In genomic region chr6:41966214-41966920, GRCh38 we compare ENCODE assay signal across 14 cellular contexts. TPM values are rescaled to one million over a fixed set of nuclear protein-coding genes. Genes with fewer than 3 reads are reported as not detected.
DNase-seq lines count a peak whose midpoint lies in the region; ATAC-seq, FAIRE-seq and TF ChIP-seq lines count a peak whose summit lies in the region.
"Had no signal": no experiment of that assay in that cellular context is flagged by ENCODE, and none has a peak within 500 bp of the region (broad histone marks: within the 10 kb centered on the region; RNA-seq: fewer than 3 reads in every experiment).

No MANE protein-coding gene starts in this region.

- no peaks in the 10 kb centered on the region for H3K36me3 ChIP-seq in H1 (ENCODE audit: control insufficient read depth in 2 of 4, insufficient read depth in 4 of 4, low read length in 3 of 4)
- H3K36me3 ChIP-seq in osteoblast (ENCODE audit: insufficient read depth, low read length) = no peaks in the 10 kb centered on the region
- H3K36me3 ChIP-seq: adrenal gland, lower lobe of right lung, suprapubic skin had no signal

- H3K18ac ChIP-seq in H1 (ENCODE audit: extremely low read depth, low read length) = peak overlapping the region; percentile 76; the same call in 1 of the 2 replicates

- peaks cover 7% of the 10 kb centered on the region; the same call in 1 of the 2 replicates for H3K23me2 ChIP-seq in H1 (ENCODE audit: low read depth, low read length)

- CTCF ChIA-PET in H1 (lab: Charles Lee; ENCODE audit: partially characterized antibody) = interaction anchor here (0.5 to 3.0 kb wide), 8 partner anchors 12 to 689 kb away, joined by 3 to 14 read pairs (median 7); partner anchors contain the start of genes BYSL and MED20

- H3K4me2 ChIP-seq in H1 (ENCODE audit: insufficient read depth in 1 of 2, low read depth in 2 of 2, low read length in 2 of 2) = peak overlapping the region in 1 of 2 experiments; percentile 4; a peak in 1 of 4 replicates
- H3K4me2 ChIP-seq in osteoblast (ENCODE audit: insufficient read depth, low read length) = no peak overlapping the region

- 48% methylated on average over 5 of the region's 5 CpGs; no CpG with 5 or more reads in 1 of the 2 experiments for whole genome bisulfite sequencing in H1 (ENCODE audit: extremely low coverage in 1 of 2, insufficient coverage in 1 of 2, insufficient read length in 1 of 2, insufficient replicate concordance in 2 of 2, low coverage in 1 of 2, low lambda C conversion rate in 2 of 2, missing lambda C conversion rate in 1 of 2), 2 experiments

- H2AK5ac ChIP-seq in H1 (ENCODE audit: low read depth, low read length) = peak overlapping the region; percentile 82; the same call in 1 of the 2 replicates

- ATAC-seq in GM21515 (IDR thresholded peaks at IDR 0.05; ENCODE audit: unreplicated experiment) = no peak
- ATAC-seq: GM12878 had no signal

- H3K4me3 ChIP-seq in H1 (ENCODE audit: extremely low read depth in 1 of 4, insufficient read depth in 2 of 4, low read depth in 3 of 4, low read length in 4 of 4) (no peak overlapping the region; a peak in 1 of 8 replicates), osteoblast (ENCODE audit: insufficient read depth, low read length) (no peak overlapping the region)
- H3K4me3 ChIP-seq: adrenal gland, GM12878, lower lobe of right lung, suprapubic skin had no signal

- TF ChIP-seq CTCF in H1 (IDR thresholded peaks at IDR 0.05; ENCODE audit: control extremely low read depth in 1 of 3, insufficient read depth in 1 of 3, low read depth in 1 of 3, low read length in 3 of 3) = no peak
- TF ChIP-seq CTCF in osteoblast (IDR thresholded peaks at IDR 0.05; ENCODE audit: extremely low read depth, low read depth, low read length) = no peak

- H3K27me3 ChIP-seq in H1 (replicated peaks in 1 of 4; ENCODE audit: control insufficient read depth in 3 of 4, extremely low read depth in 1 of 4, insufficient read depth in 3 of 4, low read length in 3 of 4) = no peaks in the 10 kb centered on the region; a peak in 1 of 7 replicates
- H3K27me3 ChIP-seq in osteoblast (ENCODE audit: insufficient read depth, low read length) = no peaks in the 10 kb centered on the region
- H3K27me3 ChIP-seq: adrenal gland, suprapubic skin had no signal

- H4K5ac ChIP-seq in H1 (ENCODE audit: insufficient read length, low read depth, low read length) = peak overlapping the region; percentile 90

- DNase-seq in ELF-1 (ENCODE audit: low read depth, low spot score) (peak; percentile 36), LHCN-M2 (ENCODE audit: low read depth) (peak; percentile 19), H1 (ENCODE audit: low read depth in 1 of 2, low spot score in 2 of 2) (no peak), osteoblast (ENCODE audit: insufficient read length, low spot score, missing footprints) (no peak), NOMO-1 (lab: John Stamatoyannopoulos, UW; ENCODE audit: unreplicated experiment in 2 of 2) (no peak), nucleus accumbens (lab: John Stamatoyannopoulos, UW) (no peak)
- DNase-seq: activated CD4-positive, CD25-positive, alpha-beta regulatory T cell treated with anti-CD3 and anti-CD28 coated beads, Interleukin-2, amount 50 U/mL, for 72 hours; lower lobe of right lung; NCI-H187 treated with DMSO at 0.1 percent for 48 hours; NK-92 treated with Interleukin-12 subunit alpha and Interleukin-12 subunit beta, amount 100 ng/mL, for 24 hours had no signal

- H3K4me1 ChIP-seq in H1 (replicated peaks in 1 of 4; ENCODE audit: control insufficient read depth in 3 of 4, insufficient read depth in 4 of 4, low read length in 3 of 4) (peaks cover 15 to 28% (median 23%) of the 10 kb centered on the region in 4 experiments), osteoblast (ENCODE audit: insufficient read depth, low read length) (peaks cover 23% of the 10 kb centered on the region)

- H3K9ac ChIP-seq in H1 (replicated peaks in 1 of 4; ENCODE audit: extremely low read depth in 1 of 4, low read depth in 3 of 4, low read length in 3 of 4) = no peak overlapping the region

- H2BK12ac ChIP-seq in H1 (ENCODE audit: low read depth, low read length) = peak overlapping the region; percentile 85; the same call in 1 of the 2 replicates

- peak overlapping the region; percentile 36 for H4K91ac ChIP-seq in H1 (replicated peaks; ENCODE audit: insufficient read length, low read length)

- H3K4ac ChIP-seq in H1 (replicated peaks; ENCODE audit: insufficient read length, low read depth, low read length) = no peak overlapping the region

- POLR2A ChIA-PET in H1 (lab: Charles Lee; ENCODE audit: partially characterized antibody) = interaction anchor here (0.7 to 2.2 kb wide), 10 partner anchors 18 to 173 kb away, joined by 3 to 12 read pairs (median 5); partner anchors contain the start of genes BYSL, CCND3, MED20 and TAF8

- peak overlapping the region; percentile 94; the same call in 1 of the 2 replicates for H2BK20ac ChIP-seq in H1 (ENCODE audit: low read length)

- no peaks in the 10 kb centered on the region for H3K79me1 ChIP-seq in H1 (ENCODE audit: low read depth, low read length)

- FAIRE-seq in H1 (lab: Jason Lieb, UNC) = no peak
- FAIRE-seq: GM12878 had no signal

- H3K23ac ChIP-seq in H1 (ENCODE audit: insufficient read length) = no peak overlapping the region

- TF ChIP-seq RAD21 in H1 (IDR thresholded peaks at IDR 0.05 in 1 of 2, conservative IDR thresholded peaks at IDR 0.05 in 1 of 2; ENCODE audit: low read depth in 2 of 2, low read length in 2 of 2) = no peak

- H2BK120ac ChIP-seq in H1 (replicated peaks; ENCODE audit: low read depth, low read length) = peak overlapping the region; percentile 60

- no peak overlapping the region for H4K8ac ChIP-seq in H1 (ENCODE audit: extremely low read depth, insufficient read depth, low read length)

- H2AFZ ChIP-seq in H1 (ENCODE audit: low read length) (no peak overlapping the region), osteoblast (ENCODE audit: low read length) (no peak overlapping the region)

- H3K14ac ChIP-seq in H1 (ENCODE audit: insufficient read length) = no peak overlapping the region

- H3K56ac ChIP-seq in H1 (replicated peaks; ENCODE audit: insufficient read length, low read depth, low read length) = no peak overlapping the region

- H3K79me2 ChIP-seq in H1 (ENCODE audit: control insufficient read depth in 1 of 2, insufficient read depth in 2 of 2, low read length in 2 of 2) = no peaks in the 10 kb centered on the region
- H3K79me2 ChIP-seq in osteoblast (ENCODE audit: insufficient read depth, low read length) = no peaks in the 10 kb centered on the region

- H3K9me3 ChIP-seq in H1 (ENCODE audit: insufficient read depth in 2 of 2, low read depth in 1 of 2, low read length in 1 of 2) (no peaks in the 10 kb centered on the region), osteoblast (ENCODE audit: low read depth, low read length) (no peaks in the 10 kb centered on the region)
- H3K9me3 ChIP-seq: adrenal gland, lower lobe of right lung, suprapubic skin had no signal

- peak overlapping the region; percentile 87 for H2BK5ac ChIP-seq in H1 (ENCODE audit: low read depth, low read length)

- H3K27ac ChIP-seq in H1 (ENCODE audit: low read depth, low read length) (peak overlapping the region; percentile 16; the same call in 1 of the 2 replicates), osteoblast (ENCODE audit: low read depth, low read length) (peak overlapping the region; percentile 38)
- H3K27ac ChIP-seq: adrenal gland, suprapubic skin had no signal

- H2BK15ac ChIP-seq in H1 (ENCODE audit: low read length) = no peak overlapping the region; the same call in 1 of the 2 replicates

- no peak for TF ChIP-seq EP300 in H1 (IDR thresholded peaks at IDR 0.05; ENCODE audit: borderline replicate concordance in 1 of 2, low read depth in 2 of 2, low read length in 2 of 2)

- TF ChIP-seq POLR2A in H1 (IDR thresholded peaks at IDR 0.05; ENCODE audit: control extremely low read depth in 1 of 2, low read depth in 2 of 2, low read length in 2 of 2) = no peak

- H4K20me1 ChIP-seq in H1 (replicated peaks in 1 of 2; ENCODE audit: control insufficient read depth in 1 of 2, insufficient read depth in 2 of 2, low read length in 2 of 2) (peaks cover 0 to 3% of the 10 kb centered on the region in 2 experiments), osteoblast (ENCODE audit: insufficient read depth, low read length) (no peaks in the 10 kb centered on the region)

RNA-seq across cellular contexts. Expression of gene CCND3, which starts 24.8 kb away (rescaled TPM):
- total RNA-seq in LHCN-M2 (2014; rRNA removed) (176 and 251 TPM in 2 replicates), osteoblast (17.7 and 21.0 TPM in 2 replicates)
- 121 TPM for polyA plus RNA-seq in LHCN-M2 (2012)
- total RNA-seq in H1 (2021; fragmentation: NEBNext Ultra II Directional; extraction: Animal tissue kit (Norgen Biotek cat#: 25700)) = 28.4 and 32.9 TPM in 2 replicates
- 30.6 and 42.3 TPM in 2 replicates for polyA plus RNA-seq in H1 (2011; rRNA removed)
- polyA plus RNA-seq in H1 (2011; cell fraction: cytosol; rRNA removed) = 27.6 TPM
- 37.6 TPM for polyA plus RNA-seq in H1 (2011; cell fraction: nucleus; rRNA removed)
- polyA plus RNA-seq in H1 (2012, experiment 1 of 2) = 21.0 to 25.7 TPM (median 25.5 TPM) in 4 replicates
- 32.3 TPM for polyA plus RNA-seq in H1 (2012, experiment 2 of 2)
- polyA plus RNA-seq in H1 (2013, experiment 1 of 2) = 19.1 TPM
- 17.0 TPM for polyA plus RNA-seq in H1 (2013, experiment 2 of 2)
- 14.9 and 20.3 TPM in 2 replicates for polyA minus RNA-seq in H1 (2011; rRNA and poly(A)+ RNA removed)
- 15.9 TPM for polyA minus RNA-seq in H1 (2011; cell fraction: cytosol; rRNA and poly(A)+ RNA removed)
- 17.5 TPM for polyA minus RNA-seq in H1 (2011; cell fraction: nucleus; rRNA and poly(A)+ RNA removed)

RNA-seq across cellular contexts. Expression of gene BYSL, which starts 45.1 kb away (rescaled TPM):
- total RNA-seq in LHCN-M2 (2014; rRNA removed) (18.5 and 23.7 TPM in 2 replicates), osteoblast (11.6 and 11.8 TPM in 2 replicates)
- polyA plus RNA-seq in LHCN-M2 (2012) = 25.7 TPM
- 43.9 and 49.2 TPM in 2 replicates for total RNA-seq in H1 (2021; fragmentation: NEBNext Ultra II Directional; extraction: Animal tissue kit (Norgen Biotek cat#: 25700))
- 37.3 and 42.8 TPM in 2 replicates for polyA plus RNA-seq in H1 (2011; rRNA removed)
- 43.0 TPM for polyA plus RNA-seq in H1 (2011; cell fraction: cytosol; rRNA removed)
- polyA plus RNA-seq in H1 (2011; cell fraction: nucleus; rRNA removed) = 67.7 TPM
- 38.5 to 46.6 TPM (median 45.2 TPM) in 4 replicates for polyA plus RNA-seq in H1 (2012, experiment 1 of 2)
- 50.3 TPM for polyA plus RNA-seq in H1 (2012, experiment 2 of 2)
- 24.2 TPM for polyA plus RNA-seq in H1 (2013, experiment 1 of 2)
- 23.7 TPM for polyA plus RNA-seq in H1 (2013, experiment 2 of 2)
- polyA minus RNA-seq in H1 (2011; rRNA and poly(A)+ RNA removed) = 44.1 and 47.7 TPM in 2 replicates
- 27.4 TPM for polyA minus RNA-seq in H1 (2011; cell fraction: cytosol; rRNA and poly(A)+ RNA removed)
- 30.1 TPM for polyA minus RNA-seq in H1 (2011; cell fraction: nucleus; rRNA and poly(A)+ RNA removed)

RNA-seq across cellular contexts. Expression of gene MED20, which starts 45.4 kb away (rescaled TPM):
- total RNA-seq in LHCN-M2 (2014; rRNA removed) = 22.5 and 26.2 TPM in 2 replicates
- 25.3 TPM for polyA plus RNA-seq in LHCN-M2 (2012)
- 38.7 and 42.9 TPM in 2 replicates for total RNA-seq in H1 (2021; fragmentation: NEBNext Ultra II Directional; extraction: Animal tissue kit (Norgen Biotek cat#: 25700))
- 46.6 and 51.8 TPM in 2 replicates for polyA plus RNA-seq in H1 (2011; rRNA removed)
- 50.1 TPM for polyA plus RNA-seq in H1 (2011; cell fraction: cytosol; rRNA removed)
- polyA plus RNA-seq in H1 (2011; cell fraction: nucleus; rRNA removed) = 39.8 TPM
- 30.8 to 38.3 TPM (median 36.3 TPM) in 4 replicates for polyA plus RNA-seq in H1 (2012, experiment 1 of 2)
- 6.6 TPM for polyA plus RNA-seq in H1 (2012, experiment 2 of 2)
- 20.7 TPM for polyA plus RNA-seq in H1 (2013, experiment 1 of 2)
- polyA plus RNA-seq in H1 (2013, experiment 2 of 2) = 21.7 TPM
- 55.4 and 56.5 TPM in 2 replicates for polyA minus RNA-seq in H1 (2011; rRNA and poly(A)+ RNA removed)
- 23.5 TPM for polyA minus RNA-seq in H1 (2011; cell fraction: cytosol; rRNA and poly(A)+ RNA removed)
- polyA minus RNA-seq in H1 (2011; cell fraction: nucleus; rRNA and poly(A)+ RNA removed) = 24.5 TPM
- 27.4 and 30.8 TPM in 2 replicates for total RNA-seq in osteoblast

Comparison
In these comparisons a context has a peak if more than half of its experiments do, and no peak if none do; other contexts are left out.
1. DNase-seq: peak in ELF-1 (single experiment) and LHCN-M2 (single experiment); none in H1 (0 of 2), osteoblast (single experiment), NOMO-1 (0 of 2) and nucleus accumbens (0 of 56).